17 cellular contexts compared by ENCODE assay signal in genomic region chr22:27999876-28000275, GRCh38.
DNase-seq lines count a peak whose midpoint lies in the region; ATAC-seq and TF ChIP-seq lines count a peak whose summit lies in the region.
"Had no signal": no experiment of that assay in that cellular context is flagged by ENCODE, and none has a peak within 500 bp of the region (broad histone marks: within the 10 kb centered on the region; RNA-seq: fewer than 3 reads in every experiment).

No MANE protein-coding gene starts in this region.

- ATAC-seq in Right ventricle myocardium superior (ENCODE audit: poor library complexity) (no peak), lower lobe of right lung (no peak), HG03159 (IDR thresholded peaks at IDR 0.05; ENCODE audit: unreplicated experiment) (no peak), GM19324 (IDR thresholded peaks at IDR 0.05; ENCODE audit: low FRiP score, unreplicated experiment) (no peak)
- ATAC-seq: CD8-positive, alpha-beta T cell had no signal

- no peak overlapping the region for H3K27ac ChIP-seq in right atrium auricular region
- H3K27ac ChIP-seq in lower lobe of right lung = no peak overlapping the region
- H3K27ac ChIP-seq: 22Rv1, BLaER1, C4-2B, GM23248 had no signal

- H3K4me3 ChIP-seq in right atrium auricular region = no peak overlapping the region
- H3K4me3 ChIP-seq in lower lobe of right lung = no peak overlapping the region
- H3K4me3 ChIP-seq: BLaER1, GM23248 had no signal

- H3K27me3 ChIP-seq in right atrium auricular region (no peaks in the 10 kb centered on the region), lower lobe of right lung (ENCODE audit: low read depth) (no peaks in the 10 kb centered on the region)
- H3K27me3 ChIP-seq: BLaER1 had no signal

- H3K36me3 ChIP-seq in right atrium auricular region (peaks cover 14% of the 10 kb centered on the region), lower lobe of right lung (peaks cover 58% of the 10 kb centered on the region)

- H3K9me3 ChIP-seq in right atrium auricular region = no peaks in the 10 kb centered on the region
- H3K9me3 ChIP-seq in lower lobe of right lung = no peaks in the 10 kb centered on the region
- H3K9me3 ChIP-seq: BLaER1, Caco-2 had no signal

- peaks cover 0 to 17% of the 10 kb centered on the region in 2 donors for H3K4me1 ChIP-seq in right atrium auricular region
- H3K4me1 ChIP-seq in lower lobe of right lung = no peaks in the 10 kb centered on the region
- H3K4me1 ChIP-seq: BLaER1, Caco-2 had no signal

- TF ChIP-seq CTCF in right atrium auricular region (IDR thresholded peaks at IDR 0.05) (no peak), lower lobe of right lung (IDR thresholded peaks at IDR 0.05) (no peak)

- peak; percentile 4 for DNase-seq in Right ventricle myocardium superior
- no peak for DNase-seq in right atrium auricular region (ENCODE audit: low spot score)
- peak; percentile 6 for DNase-seq in OCI-M1 (lab: John Stamatoyannopoulos, UW)
- DNase-seq in lower lobe of right lung = peak; percentile 18
- DNase-seq: Caco-2; CD4-positive, CD25-positive, alpha-beta regulatory T cell; CD8-positive, alpha-beta T cell; DMS153; DND-41; GM23248; H7; HCEC 1CT had no signal

- intact Hi-C loops in Right ventricle myocardium superior (cut with DNase I) (no loop called here), lower lobe of right lung (cut with DNase I) (no loop called here)
